In genomic region chr5:72110401-72111013, GRCh38 we compare ENCODE assay signal across 11 cellular contexts. TPM values are rescaled to one million over a fixed set of nuclear protein-coding genes. Genes with fewer than 3 reads are reported as not detected.
DNase-seq lines count a peak whose midpoint lies in the region; ATAC-seq and TF ChIP-seq lines count a peak whose summit lies in the region.
"Had no signal": no experiment of that assay in that cellular context is flagged by ENCODE, and none has a peak within 500 bp of the region (broad histone marks: within the 10 kb centered on the region; RNA-seq: fewer than 3 reads in every experiment).

No MANE protein-coding gene starts in this region.

- 0 out of 2 replicates have a peak overlapping the region, but pooled peaks have one; percentile 84 for H3K4me2 ChIP-seq in GM23338

- DNase-seq in GM23338 (ENCODE audit: low spot score) (peak; percentile 11), WTC11 (ENCODE audit: low spot score) (no peak), globus pallidus (ENCODE audit: low spot score) (peak; percentile 66), gastrocnemius medialis (peak in 1 of 2 donors; percentile 24), GM19240 (ENCODE audit: insufficient read length, low spot score) (no peak), GDM1 (lab: John Stamatoyannopoulos, UW) (no peak)
- DNase-seq: T-helper 1 cell had no signal

- intact Hi-C loops in gastrocnemius medialis (cut with DNase I; ENCODE audit: low total_unique reads): no loop called here

- H3F3A ChIP-seq in GM23338 (replicated peaks; ENCODE audit: low read depth): no peaks in the 10 kb centered on the region

- no peak for TF ChIP-seq POLR2A in gastrocnemius medialis (IDR thresholded peaks at IDR 0.05)

- H3K4me3 Mint-ChIP-seq in GM23338: peak overlapping the region; percentile 93; the same call in 2 of the 3 replicates
- peak overlapping the region; percentile 16; the same call in 1 of the 2 replicates for H3K4me3 Mint-ChIP-seq in WTC11

- H3K36me3 Mint-ChIP-seq in GM23338 (ENCODE audit: low read depth) (peaks cover 35% of the 10 kb centered on the region), WTC11 (peaks cover 2% of the 10 kb centered on the region; the same call in 1 of the 2 replicates)

- ATAC-seq in GM23338: no peak
- no peak for ATAC-seq in WTC11
- ATAC-seq in gastrocnemius medialis: no peak
- no peak for ATAC-seq in HG03457 (IDR thresholded peaks at IDR 0.05; ENCODE audit: unreplicated experiment)
- no peak for ATAC-seq in GM21515 (IDR thresholded peaks at IDR 0.05; ENCODE audit: unreplicated experiment)
- ATAC-seq: HepG2 had no signal

- H2AFZ ChIP-seq in GM23338: no peak overlapping the region
- H2AFZ ChIP-seq: parathyroid adenoma had no signal

- H3K9me3 ChIP-seq in gastrocnemius medialis: no peaks in the 10 kb centered on the region

- H3K27ac Mint-ChIP-seq in GM23338 (peak overlapping the region; percentile 15; the same call in 1 of the 2 replicates), WTC11 (no peak overlapping the region; the same call in 1 of the 2 replicates)

- H3K4me1 Mint-ChIP-seq in GM23338 (peaks cover 50% of the 10 kb centered on the region), WTC11 (peaks cover 48% of the 10 kb centered on the region)

- H3K36me3 ChIP-seq in GM23338 (ENCODE audit: insufficient read depth) (0 out of 2 replicates have a peak, but pooled peaks cover 5% of the 10 kb centered on the region), gastrocnemius medialis (no peaks in the 10 kb centered on the region)

- no peak for TF ChIP-seq CTCF in GM23338 (conservative IDR thresholded peaks at IDR 0.05; ENCODE audit: low read depth in 2 of 2)
- no peak for TF ChIP-seq CTCF in WTC11 (IDR thresholded peaks at IDR 0.05)
- no peak for TF ChIP-seq CTCF in gastrocnemius medialis (IDR thresholded peaks at IDR 0.05 in 4 of 5, conservative IDR thresholded peaks at IDR 0.05 in 1 of 5)

- H3K4me3 ChIP-seq in GM23338 (no peak overlapping the region), gastrocnemius medialis (peak overlapping the region in 3 of 4 donors; percentile 6 to 70 (median 27))

- POLR2A ChIA-PET in WTC11 (lab: Charles Lee): interaction anchor here (0.6 to 0.8 kb wide), 3 partner anchors 44 to 1106 kb away, joined by 3 read pairs; no protein-coding TSS in a partner anchor

- H3K9me2 ChIP-seq in GM23338 (ENCODE audit: insufficient read depth): no peaks in the 10 kb centered on the region

- no peaks in the 10 kb centered on the region for H3K27me3 ChIP-seq in GM23338 (ENCODE audit: insufficient read depth)
- H3K27me3 ChIP-seq in gastrocnemius medialis: peaks cover 5 to 22% (median 19%) of the 10 kb centered on the region in 3 donors

- H3K27me3 Mint-ChIP-seq in GM23338 (ENCODE audit: insufficient read depth, low read depth, poor library complexity) (peaks cover 14% of the 10 kb centered on the region), WTC11 (ENCODE audit: low read depth) (no peaks in the 10 kb centered on the region)

- H3K9me3 Mint-ChIP-seq in GM23338: no peaks in the 10 kb centered on the region; the same call in 2 of the 3 replicates
- H3K9me3 Mint-ChIP-seq in WTC11: no peaks in the 10 kb centered on the region

- in situ Hi-C loops in gastrocnemius medialis (cut with MboI; ENCODE audit: low sequenced_read_pairs in 4 of 4): no loop called here

- CTCF ChIA-PET in WTC11 (lab: Charles Lee): interaction anchor here (0.7 to 1.4 kb wide), 2 partner anchors 11 to 31 kb away, joined by 3 read pairs; no protein-coding TSS in a partner anchor

- H3K4me1 ChIP-seq in GM23338 (ENCODE audit: insufficient read depth) (peaks cover 35% of the 10 kb centered on the region), gastrocnemius medialis (peaks cover 0 to 12% of the 10 kb centered on the region in 2 donors)
- H3K4me1 ChIP-seq: parathyroid adenoma had no signal

- no peaks in the 10 kb centered on the region for H4K20me1 ChIP-seq in GM23338 (replicated peaks; ENCODE audit: insufficient read depth)

- peaks cover 67% of the 10 kb centered on the region for H3K79me2 ChIP-seq in GM23338 (replicated peaks; ENCODE audit: insufficient read depth)

- H3K27ac ChIP-seq in GM23338 (ENCODE audit: low read depth) (no peak overlapping the region), gastrocnemius medialis (peak overlapping the region in 3 of 4 donors; percentile 41 to 75 (median 61))
- H3K27ac ChIP-seq: parathyroid adenoma had no signal

TF ChIP-seq in GM23338, 12 proteins besides CTCF, POLR2A, EP300 and RAD21 (continues in another document):
- TF ChIP-seq REST (IDR thresholded peaks at IDR 0.05; ENCODE audit: unreplicated experiment): no peak

TF ChIP-seq in WTC11, 78 proteins besides CTCF, POLR2A, EP300 and RAD21:
- TF ChIP-seq ZNF416 (CRISPR knock-in tag; IDR thresholded peaks at IDR 0.05) (no peak), GRHL2 (CRISPR knock-in tag; IDR thresholded peaks at IDR 0.05; ENCODE audit: insufficient replicate concordance, severe bottlenecking) (no peak), USF1 (CRISPR knock-in tag; IDR thresholded peaks at IDR 0.05) (no peak), MAX (CRISPR knock-in tag; IDR thresholded peaks at IDR 0.05) (no peak), ZNF138 (CRISPR knock-in tag; conservative IDR thresholded peaks at IDR 0.05) (no peak), NFE2L1 (CRISPR knock-in tag; IDR thresholded peaks at IDR 0.05) (no peak), MYBL2 (CRISPR knock-in tag; IDR thresholded peaks at IDR 0.05) (no peak)

RNA-seq across cellular contexts. Expression of gene MAP1B, which starts 3.2 kb away (rescaled TPM):
- total RNA-seq in GM23338 (2014; rRNA removed; shearing (Covaris generic)): 111 and 263 TPM in 2 replicates
- polyA plus RNA-seq in GM23338 (2016; fragmentation: Nextera tagmentation; extraction: Ambion mirVana): 114 and 148 TPM in 2 replicates
- total RNA-seq in WTC11 (2021): 65.4 to 95.0 TPM (median 65.7 TPM) in 3 replicates
- 100 to 1,000 TPM in 2 of 4 donors, 10 to 100 TPM in 2; 44.2 to 120 (median 83.4) TPM for total RNA-seq in gastrocnemius medialis

Comparison
In these comparisons a context has a peak if more than half of its experiments do, and no peak if none do; other contexts are left out.
1. DNase-seq: peak in GM23338 (single experiment) and globus pallidus (single experiment); none in WTC11 (single experiment), GM19240 (single experiment) and GDM1 (single experiment).